9 cellular contexts compared by ENCODE assay signal in genomic region chr21:43703068-43703880, GRCh38. TPM values are rescaled to one million over a fixed set of nuclear protein-coding genes. Genes with fewer than 3 reads are reported as not detected.
A peak's percentile ranks its signal among the peaks of the same experiment; 100 is the strongest.
DNase-seq lines count a peak whose midpoint lies in the region; ATAC-seq and TF ChIP-seq lines count a peak whose summit lies in the region.
"Had no signal": no experiment of that assay in that cellular context is flagged by ENCODE, and none has a peak within 500 bp of the region (broad histone marks: within the 10 kb centered on the region; RNA-seq: fewer than 3 reads in every experiment).

No MANE protein-coding gene starts in this region.

- H2AK5ac ChIP-seq in mesendoderm (ENCODE audit: low read length), result no peak overlapping the region

- in situ Hi-C loops in ACHN (cut with HindIII; ENCODE audit: low pct_ligation_motif_present, low pct_unique_long_range_greater_than_20kb, low sequenced_read_pairs), result no loop called here

- peak overlapping the region; percentile 7 for H3K56ac ChIP-seq in mesendoderm (ENCODE audit: low read length)

- CTCF ChIA-PET in MCF 10A (lab: Yijun Ruan, JAX), result interaction anchor here (0.9 kb wide), 1 partner anchor 22 kb away, joined by 4 read pairs; no protein-coding TSS in a partner anchor

- H3K9me3 Mint-ChIP-seq in MCF 10A (ENCODE audit: unreplicated experiment), result no peaks in the 10 kb centered on the region

- POLR2A ChIA-PET in MCF 10A (lab: Yijun Ruan, JAX), result no interaction called here

- H3K79me2 ChIP-seq in mesendoderm (ENCODE audit: control insufficient read depth, insufficient read depth, low read length), result no peaks in the 10 kb centered on the region

- H3K79me1 ChIP-seq in mesendoderm (ENCODE audit: low read length), result no peaks in the 10 kb centered on the region

- no peak overlapping the region for H2BK5ac ChIP-seq in mesendoderm (ENCODE audit: low read length)

- no peaks in the 10 kb centered on the region for H3K27me3 Mint-ChIP-seq in MCF 10A (ENCODE audit: insufficient read depth, unreplicated experiment)

- H3K4me1 ChIP-seq in mesendoderm (ENCODE audit: control insufficient read depth, low read depth, low read length), result no peaks in the 10 kb centered on the region

- H3K9ac ChIP-seq in mesendoderm (ENCODE audit: low read length), result no peak overlapping the region

- H3K4me3 ChIP-seq in mesendoderm (ENCODE audit: low read length), result no peak overlapping the region

- intact Hi-C loops in MCF 10A (cut with micrococcal nuclease), result no loop called here

- H3K4ac ChIP-seq in mesendoderm (ENCODE audit: low read depth, low read length), result no peak overlapping the region

- H2BK15ac ChIP-seq in mesendoderm (replicated peaks; ENCODE audit: low read depth), result no peak overlapping the region

- no peak overlapping the region for H4K5ac ChIP-seq in mesendoderm (ENCODE audit: low read length)

- H3K18ac ChIP-seq in mesendoderm (ENCODE audit: low read length), result no peak overlapping the region

- H2BK120ac ChIP-seq in mesendoderm (ENCODE audit: low read depth, low read length), result no peak overlapping the region

- H3K4me1 Mint-ChIP-seq in MCF 10A (ENCODE audit: insufficient read depth, unreplicated experiment), result peaks cover 5% of the 10 kb centered on the region

- no peaks in the 10 kb centered on the region for H3K36me3 Mint-ChIP-seq in MCF 10A (ENCODE audit: insufficient read depth, unreplicated experiment)

- H3K27ac Mint-ChIP-seq in MCF 10A (ENCODE audit: low read depth, unreplicated experiment), result no peak overlapping the region

- H3K27me3 ChIP-seq in mesendoderm (ENCODE audit: insufficient read depth, low read length, poor library complexity), result no peaks in the 10 kb centered on the region

- DNase-seq in ACHN (peak; percentile 35), HuH-7 (ENCODE audit: low spot score) (peak; percentile 49), caudate nucleus (lab: John Stamatoyannopoulos, UW) (peak in 36 of 61 donors; percentile 16 to 75 (median 45)), mesendoderm (peak; percentile 52), ecto neural progenitor cell (ENCODE audit: low spot score) (no peak), MCF 10A (ENCODE audit: unreplicated experiment) (no peak)
- DNase-seq: NCI-H526 had no signal

- H3K36me3 ChIP-seq in mesendoderm (ENCODE audit: control insufficient read depth, insufficient read depth, low read length), result no peaks in the 10 kb centered on the region

- no TSS peak for BruUV-seq in MCF 10A (replicated peaks; lab: Mats Ljungman, UMichigan)

- no CpG with 5 or more reads among the region's 27 CpGs for WGBS in mesendoderm (ENCODE audit: extremely low coverage, insufficient coverage, low lambda C conversion rate)

- H3K27ac ChIP-seq in caudate nucleus (ENCODE audit: low read depth, low read length) (peak overlapping the region; percentile 64), mesendoderm (ENCODE audit: low read depth, low read length) (no peak overlapping the region)

- H4K8ac ChIP-seq in mesendoderm (ENCODE audit: low read depth, low read length), result no peak overlapping the region

- no peak for ATAC-seq in GM18858 (IDR thresholded peaks at IDR 0.05; ENCODE audit: unreplicated experiment)
- ATAC-seq in HG03378 (IDR thresholded peaks at IDR 0.05; ENCODE audit: unreplicated experiment), result no peak

- H3K23ac ChIP-seq in mesendoderm (ENCODE audit: low read length), result no peak overlapping the region

- H3K4me3 Mint-ChIP-seq in MCF 10A (ENCODE audit: unreplicated experiment), result no peak overlapping the region

- no peak for TF ChIP-seq CTCF in MCF 10A (IDR thresholded peaks at IDR 0.05; ENCODE audit: unreplicated experiment)

- no peak overlapping the region for H3K4me2 ChIP-seq in mesendoderm (ENCODE audit: low read length)

RNA-seq across cellular contexts. Expression of gene PDXK, which starts 15.7 kb away (rescaled TPM):
- 29.9 TPM for polyA plus RNA-seq in mesendoderm (2013, experiment 1 of 2)
- 29.8 TPM for polyA plus RNA-seq in mesendoderm (2013, experiment 2 of 2)
- total RNA-seq in MCF 10A (2022), result 194 and 210 TPM in 2 replicates

RNA-seq across cellular contexts. Expression of gene RRP1B, which starts 43.9 kb away (rescaled TPM):
- polyA plus RNA-seq in mesendoderm (2013, experiment 1 of 2), result 67.8 TPM
- 67.4 TPM for polyA plus RNA-seq in mesendoderm (2013, experiment 2 of 2)
- total RNA-seq in MCF 10A (2022), result 35.3 and 39.8 TPM in 2 replicates

RNA-seq across cellular contexts. Expression of gene HSF2BP, which starts 44.0 kb away (rescaled TPM):
- 1.2 TPM for polyA plus RNA-seq in mesendoderm (2013, experiment 1 of 2)
- polyA plus RNA-seq in mesendoderm (2013, experiment 2 of 2), result 1.1 TPM
- 5.3 and 6.8 TPM in 2 replicates for total RNA-seq in MCF 10A (2022)

Comparison
In these comparisons a context has a peak if more than half of its experiments do, and no peak if none do; other contexts are left out.
1. DNase-seq: peak in ACHN (single experiment), HuH-7 (single experiment), caudate nucleus (36 of 61) and mesendoderm (single experiment); none in ecto neural progenitor cell (single experiment) and MCF 10A (single experiment).